In genomic region chr7:40604601-40605438, GRCh38 we compare ENCODE assay signal across 9 cellular contexts.
DNase-seq lines count a peak whose midpoint lies in the region; ATAC-seq, FAIRE-seq and TF ChIP-seq lines count a peak whose summit lies in the region.
"Had no signal": no experiment of that assay in that cellular context is flagged by ENCODE, and none has a peak within 500 bp of the region (broad histone marks: within the 10 kb centered on the region; RNA-seq: fewer than 3 reads in every experiment).

No MANE protein-coding gene starts in this region.

- H3K27ac ChIP-seq in H1 (ENCODE audit: low read depth, low read length) (no peak overlapping the region), upper lobe of right lung (no peak overlapping the region)

- intact Hi-C loops in upper lobe of right lung (cut with DNase I) = no loop called here

- TF ChIP-seq EP300 in H1 (IDR thresholded peaks at IDR 0.05; ENCODE audit: borderline replicate concordance in 1 of 2, low read depth in 2 of 2, low read length in 2 of 2) = no peak

- no peaks in the 10 kb centered on the region for H3K36me3 ChIP-seq in H1 (ENCODE audit: control insufficient read depth in 2 of 4, insufficient read depth in 4 of 4, low read length in 3 of 4)
- H3K36me3 ChIP-seq in upper lobe of right lung = no peaks in the 10 kb centered on the region

- no peaks in the 10 kb centered on the region for H3K27me3 Mint-ChIP-seq in mesothelial cell of epicardium (ENCODE audit: low read depth)

- no peak overlapping the region for H3K4ac ChIP-seq in H1 (replicated peaks; ENCODE audit: insufficient read length, low read depth, low read length)

- H3K56ac ChIP-seq in H1 (replicated peaks; ENCODE audit: insufficient read length, low read depth, low read length) = no peak overlapping the region

- no peak overlapping the region for H4K91ac ChIP-seq in H1 (replicated peaks; ENCODE audit: insufficient read length, low read length)

- H2BK120ac ChIP-seq in H1 (replicated peaks; ENCODE audit: low read depth, low read length) = no peak overlapping the region

- no peak overlapping the region for H2BK5ac ChIP-seq in H1 (ENCODE audit: low read depth, low read length)

- H4K8ac ChIP-seq in H1 (ENCODE audit: extremely low read depth, insufficient read depth, low read length) = no peak overlapping the region

- peaks cover 22% of the 10 kb centered on the region for H3K9me3 Mint-ChIP-seq in mesothelial cell of epicardium

- H3K4me1 ChIP-seq in H1 (replicated peaks in 1 of 4; ENCODE audit: control insufficient read depth in 3 of 4, insufficient read depth in 4 of 4, low read length in 3 of 4) (no peaks in the 10 kb centered on the region; a peak in 1 of 7 replicates), upper lobe of right lung (no peaks in the 10 kb centered on the region)

- H3K79me1 ChIP-seq in H1 (ENCODE audit: low read depth, low read length) = no peaks in the 10 kb centered on the region

- no peak overlapping the region for H4K5ac ChIP-seq in H1 (ENCODE audit: insufficient read length, low read depth, low read length)

- in situ Hi-C loops in GM13976 (cut with MboI; ENCODE audit: low sequenced_read_pairs, unreplicated experiment) = no loop called here

- H3K23me2 ChIP-seq in H1 (ENCODE audit: low read depth, low read length) = no peaks in the 10 kb centered on the region

- H2AFZ ChIP-seq in H1 (ENCODE audit: low read length) = peak overlapping the region; percentile 100

- CTCF ChIA-PET in H1 (lab: Charles Lee; ENCODE audit: partially characterized antibody) = interaction anchor here (0.6 to 6.5 kb wide), 40 partner anchors 9 to 1112 kb away, joined by 3 to 41 read pairs (median 4); no protein-coding TSS in a partner anchor

- no peak overlapping the region for H3K9ac ChIP-seq in H1 (replicated peaks in 1 of 4; ENCODE audit: extremely low read depth in 1 of 4, low read depth in 3 of 4, low read length in 3 of 4)

- H3K27ac Mint-ChIP-seq in mesothelial cell of epicardium = peak overlapping the region; percentile 78
- H3K27ac Mint-ChIP-seq: naive thymus-derived CD8-positive, alpha-beta T cell had no signal

- H3K27me3 ChIP-seq in H1 (replicated peaks in 1 of 4; ENCODE audit: control insufficient read depth in 3 of 4, extremely low read depth in 1 of 4, insufficient read depth in 3 of 4, low read length in 3 of 4) = no peaks in the 10 kb centered on the region
- H3K27me3 ChIP-seq in upper lobe of right lung = no peaks in the 10 kb centered on the region

- no peak for TF ChIP-seq POLR2A in H1 (IDR thresholded peaks at IDR 0.05; ENCODE audit: control extremely low read depth in 1 of 2, low read depth in 2 of 2, low read length in 2 of 2)

- TF ChIP-seq RAD21 in H1 (IDR thresholded peaks at IDR 0.05 in 1 of 2, conservative IDR thresholded peaks at IDR 0.05 in 1 of 2; ENCODE audit: low read depth in 2 of 2, low read length in 2 of 2) = peak; percentile 92 to 93

- POLR2A ChIA-PET in H1 (lab: Charles Lee; ENCODE audit: partially characterized antibody) = no interaction called here

- no peak overlapping the region for H3K23ac ChIP-seq in H1 (ENCODE audit: insufficient read length)

- WGBS in H1 (ENCODE audit: extremely low coverage in 1 of 2, insufficient coverage in 1 of 2, insufficient read length in 1 of 2, insufficient replicate concordance in 2 of 2, low coverage in 1 of 2, low lambda C conversion rate in 2 of 2, missing lambda C conversion rate in 1 of 2), 2 experiments = 40% methylated on average over 17 of the region's 17 CpGs; no CpG with 5 or more reads in 1 of the 2 experiments

- H2AK5ac ChIP-seq in H1 (ENCODE audit: low read depth, low read length) = no peak overlapping the region

- FAIRE-seq in H1 (lab: Jason Lieb, UNC) = peak; percentile 32

- H3K18ac ChIP-seq in H1 (ENCODE audit: extremely low read depth, low read length) = no peak overlapping the region

- H2BK15ac ChIP-seq in H1 (ENCODE audit: low read length) = no peak overlapping the region

- TF ChIP-seq CTCF in AG09319 (IDR thresholded peaks at IDR 0.05; ENCODE audit: low read depth, low read length) = peak; percentile 35
- peak; percentile 46 for TF ChIP-seq CTCF in GM13976 (IDR thresholded peaks at IDR 0.05; ENCODE audit: borderline replicate concordance, control extremely low read depth, extremely low read depth, insufficient read depth, missing control alignments)
- TF ChIP-seq CTCF in H1 (IDR thresholded peaks at IDR 0.05; ENCODE audit: control extremely low read depth in 1 of 3, insufficient read depth in 1 of 3, low read depth in 1 of 3, low read length in 3 of 3) = peak; percentile 92 to 94 (median 93)
- peak; percentile 43 for TF ChIP-seq CTCF in mesothelial cell of epicardium (IDR thresholded peaks at IDR 0.05; ENCODE audit: unreplicated experiment)
- TF ChIP-seq CTCF in upper lobe of right lung (IDR thresholded peaks at IDR 0.05) = peak; percentile 68

- no peak overlapping the region for H2BK12ac ChIP-seq in H1 (ENCODE audit: low read depth, low read length)

- no peak overlapping the region for H3K4me2 ChIP-seq in H1 (ENCODE audit: insufficient read depth in 1 of 2, low read depth in 2 of 2, low read length in 2 of 2)

- no peaks in the 10 kb centered on the region for H4K20me1 ChIP-seq in H1 (replicated peaks in 1 of 2; ENCODE audit: control insufficient read depth in 1 of 2, insufficient read depth in 2 of 2, low read length in 2 of 2)

- no peaks in the 10 kb centered on the region for H3K79me2 ChIP-seq in H1 (ENCODE audit: control insufficient read depth in 1 of 2, insufficient read depth in 2 of 2, low read length in 2 of 2)

- ATAC-seq in HG02885 (IDR thresholded peaks at IDR 0.05; ENCODE audit: poor library complexity, unreplicated experiment) = peak; percentile 95
- ATAC-seq in upper lobe of right lung = peak; percentile 95
- no peak for ATAC-seq in HG03108 (IDR thresholded peaks at IDR 0.05; ENCODE audit: unreplicated experiment)
- ATAC-seq: naive thymus-derived CD8-positive, alpha-beta T cell had no signal

- no peak overlapping the region for H3K4me3 Mint-ChIP-seq in mesothelial cell of epicardium

- peaks cover 19% of the 10 kb centered on the region for H3K36me3 Mint-ChIP-seq in mesothelial cell of epicardium

- H3K4me3 ChIP-seq in H1 (ENCODE audit: extremely low read depth in 1 of 4, insufficient read depth in 2 of 4, low read depth in 3 of 4, low read length in 4 of 4) = no peak overlapping the region
- H3K4me3 ChIP-seq in upper lobe of right lung = no peak overlapping the region

- no peak overlapping the region for H3K14ac ChIP-seq in H1 (ENCODE audit: insufficient read length)

- H3K9me3 ChIP-seq in H1 (ENCODE audit: insufficient read depth in 2 of 2, low read depth in 1 of 2, low read length in 1 of 2) (no peaks in the 10 kb centered on the region), upper lobe of right lung (no peaks in the 10 kb centered on the region)

- DNase-seq in AG09319 (ENCODE audit: extremely low read depth, low read depth) = no peak
- peak; percentile 30 for DNase-seq in GM13976 (ENCODE audit: low spot score)
- DNase-seq in NOMO-1 treated with dmso at 0.1 percent for 144 hours (lab: John Stamatoyannopoulos, UW; ENCODE audit: unreplicated experiment) = peak; percentile 58
- peak; percentile 51 to 76 for DNase-seq in H1 (ENCODE audit: low read depth in 1 of 2, low spot score in 2 of 2)
- peak; percentile 34 to 55 for DNase-seq in mesothelial cell of epicardium (ENCODE audit: low spot score in 2 of 2, unreplicated experiment in 2 of 2)
- DNase-seq in upper lobe of right lung = peak; percentile 81

- peaks cover 46% of the 10 kb centered on the region for H3K4me1 Mint-ChIP-seq in mesothelial cell of epicardium

- H2BK20ac ChIP-seq in H1 (ENCODE audit: low read length) = no peak overlapping the region

TF ChIP-seq in H1, 55 proteins besides CTCF, POLR2A, EP300 and RAD21:
- TF ChIP-seq YY1 (IDR thresholded peaks at IDR 0.05; ENCODE audit: low read depth, low read length) = peak; percentile 85
- peak; percentile 15 for TF ChIP-seq TAF7 (optimal IDR thresholded peaks at IDR 0.05; ENCODE audit: borderline replicate concordance, low read depth, low read length)
- TF ChIP-seq TBP (IDR thresholded peaks at IDR 0.05; ENCODE audit: low read depth, low read length) = 0 out of 2 replicates have a peak, but pooled peaks have one; percentile 50
- no peak for TF ChIP-seq SUZ12 (IDR thresholded peaks at IDR 0.05; ENCODE audit: low read length)
- TF ChIP-seq MAX (IDR thresholded peaks at IDR 0.05) = 0 out of 2 replicates have a peak, but pooled peaks have one; percentile 21
- no peak for TF ChIP-seq CBX8 (IDR thresholded peaks at IDR 0.05; ENCODE audit: borderline replicate concordance, low read depth, low read length)
TF ChIP-seq in H1: peak in this region for 4.

Comparison
In these comparisons a context has a peak if more than half of its experiments do, and no peak if none do; other contexts are left out.
1. CTCF ChIP-seq: peak in every context shown above with its lines; median percentile 93 in H1; 68 in upper lobe of right lung; 46 in GM13976; 43 in mesothelial cell of epicardium; 35 in AG09319.